8 cellular contexts compared by ENCODE assay signal in genomic region chr16:50066482-50067289, GRCh38. TPM values are rescaled to one million over a fixed set of nuclear protein-coding genes. Genes with fewer than 3 reads are reported as not detected.
DNase-seq lines count a peak whose midpoint lies in the region; ATAC-seq, FAIRE-seq and TF ChIP-seq lines count a peak whose summit lies in the region.

No MANE protein-coding gene starts in this region.

- TF ChIP-seq CTCF in cardiac muscle cell (IDR thresholded peaks at IDR 0.05; ENCODE audit: low read depth, low read length), result no peak
- TF ChIP-seq CTCF in astrocyte (IDR thresholded peaks at IDR 0.05; ENCODE audit: insufficient read depth, low read depth, low read length), result no peak
- TF ChIP-seq CTCF in upper lobe of right lung (IDR thresholded peaks at IDR 0.05), result peak; percentile 8

- H3K36me3 Mint-ChIP-seq in astrocyte (ENCODE audit: low read depth, unreplicated experiment), result peaks cover 7% of the 10 kb centered on the region

- peaks cover 2% of the 10 kb centered on the region for H3K9me3 Mint-ChIP-seq in astrocyte (ENCODE audit: unreplicated experiment)

- no peaks in the 10 kb centered on the region for H3K9me3 ChIP-seq in cardiac muscle cell (ENCODE audit: low read depth)
- H3K9me3 ChIP-seq in astrocyte (ENCODE audit: insufficient read depth, low read depth, low read length), result no peaks in the 10 kb centered on the region
- H3K9me3 ChIP-seq in upper lobe of right lung, result no peaks in the 10 kb centered on the region

- H3K4me2 ChIP-seq in astrocyte (ENCODE audit: low read length), result peak overlapping the region; percentile 98

- peak overlapping the region; percentile 100 for H2AFZ ChIP-seq in astrocyte (ENCODE audit: low read depth, low read length)

- no peaks in the 10 kb centered on the region for H3K27me3 ChIP-seq in cardiac muscle cell
- no peaks in the 10 kb centered on the region for H3K27me3 ChIP-seq in astrocyte (ENCODE audit: insufficient read depth, low read length)
- no peaks in the 10 kb centered on the region for H3K27me3 ChIP-seq in upper lobe of right lung

- intact Hi-C loops in cardiac septum (cut with DNase I) (loop anchor here (2.0 kb wide), 3 partner anchors 42 to 144 kb away; partner anchors contain the start of gene CNEP1R1), upper lobe of right lung (cut with DNase I) (no loop called here)

- no peaks in the 10 kb centered on the region for H3K27me3 Mint-ChIP-seq in astrocyte (ENCODE audit: low read depth, unreplicated experiment)

- H3K36me3 ChIP-seq in cardiac muscle cell, result no peaks in the 10 kb centered on the region
- peaks cover 21% of the 10 kb centered on the region for H3K36me3 ChIP-seq in astrocyte (ENCODE audit: insufficient read depth, low read length)
- H3K36me3 ChIP-seq in upper lobe of right lung, result peaks cover 26% of the 10 kb centered on the region

- H3K27ac Mint-ChIP-seq in astrocyte (ENCODE audit: unreplicated experiment), result peak overlapping the region; percentile 81

- peak overlapping the region; percentile 98 for H3K4me3 Mint-ChIP-seq in astrocyte (ENCODE audit: unreplicated experiment)

- peaks cover 21% of the 10 kb centered on the region for H3K4me1 Mint-ChIP-seq in astrocyte (ENCODE audit: low read depth, unreplicated experiment)

- peaks cover 42% of the 10 kb centered on the region for H4K20me1 ChIP-seq in astrocyte (ENCODE audit: insufficient read depth, low read length)

- peaks cover 41% of the 10 kb centered on the region for H3K79me2 ChIP-seq in astrocyte (ENCODE audit: insufficient read depth, low read length)

- no peak for DNase-seq in cardiac muscle cell (ENCODE audit: low read depth in 1 of 2, low spot score in 1 of 2)
- DNase-seq in cardiac septum (ENCODE audit: low spot score), result no peak
- DNase-seq in astrocyte (ENCODE audit: low read depth), result no peak
- DNase-seq in medulla oblongata (ENCODE audit: extremely low spot score), result peak; percentile 11
- no peak for DNase-seq in upper lobe of right lung
- DNase-seq in HTR-8/SVneo (ENCODE audit: insufficient read length, low spot score), result no peak
- no peak for DNase-seq in kidney glomerular epithelial cell (lab: John Stamatoyannopoulos, UW)
- no peak for DNase-seq in effector CD8-positive, alpha-beta T cell (lab: John Stamatoyannopoulos, UW)

- peaks cover 6% of the 10 kb centered on the region for H3K4me1 ChIP-seq in cardiac muscle cell (ENCODE audit: low read depth)
- H3K4me1 ChIP-seq in astrocyte (ENCODE audit: insufficient read depth, low read length), result peaks cover 18% of the 10 kb centered on the region
- H3K4me1 ChIP-seq in upper lobe of right lung, result peaks cover 25% of the 10 kb centered on the region

- FAIRE-seq in astrocyte (lab: Jason Lieb, UNC) (no peak), HTR-8/SVneo (lab: Jason Lieb, UNC) (no peak)

- no peak for ATAC-seq in upper lobe of right lung

- peak overlapping the region; percentile 77 for H3K4me3 ChIP-seq in cardiac muscle cell
- H3K4me3 ChIP-seq in astrocyte (ENCODE audit: insufficient read depth, low read depth, low read length), result peak overlapping the region; percentile 89
- peak overlapping the region; percentile 82 for H3K4me3 ChIP-seq in upper lobe of right lung

- peak overlapping the region; percentile 94 for H3K9ac ChIP-seq in astrocyte (ENCODE audit: low read length)

- H3K27ac ChIP-seq in cardiac muscle cell (peak overlapping the region; percentile 94), astrocyte (ENCODE audit: low read depth, low read length) (peak overlapping the region; percentile 93), upper lobe of right lung (peak overlapping the region; percentile 91)

RNA-seq across cellular contexts. Expression of gene HEATR3, which starts 0.9 kb away (rescaled TPM):
- total RNA-seq in cardiac muscle cell (23.9 and 24.9 TPM in 2 replicates), cardiac septum (10.3 TPM), astrocyte (22.2 and 26.8 TPM in 2 replicates), upper lobe of right lung (16.8 TPM)
- 7.7 and 10.7 TPM in 2 replicates for polyA plus RNA-seq in cardiac muscle cell

RNA-seq across cellular contexts. Expression of gene CNEP1R1, which starts 41.7 kb away (rescaled TPM):
- total RNA-seq in cardiac muscle cell (14.4 and 16.6 TPM in 2 replicates), cardiac septum (17.9 TPM), astrocyte (31.1 and 32.1 TPM in 2 replicates), upper lobe of right lung (21.9 TPM)
- polyA plus RNA-seq in cardiac muscle cell, result 24.3 and 30.6 TPM in 2 replicates
